ENCODE assay signal across 7 cellular contexts in genomic region chr15:99755692-99756409, GRCh38. TPM values are rescaled to one million over a fixed set of nuclear protein-coding genes. Genes with fewer than 3 reads are reported as not detected.
DNase-seq lines count a peak whose midpoint lies in the region; ATAC-seq, FAIRE-seq and TF ChIP-seq lines count a peak whose summit lies in the region.

No MANE protein-coding gene starts in this region.

- H3K4me3 Mint-ChIP-seq in activated T-cell treated with anti-CD3 and anti-CD28 coated beads, Interleukin-2, amount 50 U/mL, for 72 hours = no peak overlapping the region

- CTCF ChIA-PET in GM10248 (lab: Yijun Ruan, JAX) = interaction anchor here (0.6 to 7.2 kb wide), 35 partner anchors 9 to 679 kb away, joined by 3 to 83 read pairs (median 4); partner anchors contain the start of genes LRRC28, LYSMD4 and SYNM

- H3K4me1 ChIP-seq in pancreas = no peaks in the 10 kb centered on the region

- intact Hi-C loops in pancreas (cut with DNase I) = no loop called here

- peak; percentile 76 for FAIRE-seq in pancreas (lab: Jason Lieb, UNC)

- no peak overlapping the region for H3K27ac ChIP-seq in pancreas

- H3K27ac Mint-ChIP-seq in activated T-cell treated with anti-CD3 and anti-CD28 coated beads, Interleukin-2, amount 50 U/mL, for 72 hours = no peak overlapping the region

- 3 to 6% methylated on average over 7 of the region's 7 CpGs for WGBS in pancreas, 2 donors

- no peaks in the 10 kb centered on the region for H3K9me3 ChIP-seq in pancreas

- TF ChIP-seq CTCF in GM10248 (IDR thresholded peaks at IDR 0.05; ENCODE audit: control extremely low read depth, extremely low read depth, low read depth, missing control alignments) (peak; percentile 68), pancreas (IDR thresholded peaks at IDR 0.05) (peak; percentile 36 to 73 (median 70))

- POLR2A ChIA-PET in GM10248 (lab: Yijun Ruan, JAX) = no interaction called here

- H3K9me3 Mint-ChIP-seq in activated T-cell treated with anti-CD3 and anti-CD28 coated beads, Interleukin-2, amount 50 U/mL, for 72 hours = no peaks in the 10 kb centered on the region

- no peaks in the 10 kb centered on the region for H3K27me3 Mint-ChIP-seq in activated T-cell treated with anti-CD3 and anti-CD28 coated beads, Interleukin-2, amount 50 U/mL, for 72 hours (ENCODE audit: low read depth)

- no peaks in the 10 kb centered on the region for H3K4me1 Mint-ChIP-seq in activated T-cell treated with anti-CD3 and anti-CD28 coated beads, Interleukin-2, amount 50 U/mL, for 72 hours (ENCODE audit: low read depth)

- no peaks in the 10 kb centered on the region for H3K36me3 Mint-ChIP-seq in activated T-cell treated with anti-CD3 and anti-CD28 coated beads, Interleukin-2, amount 50 U/mL, for 72 hours (ENCODE audit: insufficient read depth in 2 of 2)

- H3K4me3 ChIP-seq in pancreas = no peak overlapping the region

- ATAC-seq in GM21529 (IDR thresholded peaks at IDR 0.05; ENCODE audit: unreplicated experiment) = peak; percentile 97
- peak; percentile 76 to 82 for ATAC-seq in activated T-cell treated with anti-CD3 and anti-CD28 coated beads, Interleukin-2, amount 50 U/mL, for 72 hours (replicated peaks in 1 of 2)
- peak; percentile 78 to 100 (median 97) for ATAC-seq in pancreas

- no peaks in the 10 kb centered on the region for H3K27me3 ChIP-seq in pancreas

- peak; percentile 77 for DNase-seq in GM10248 (ENCODE audit: extremely low spot score)
- peak; percentile 90 for DNase-seq in HT-29 (ENCODE audit: low spot score)
- peak; percentile 66 for DNase-seq in NOMO-1 treated with DMSO at 0.1 percent for 48 hours (lab: John Stamatoyannopoulos, UW; ENCODE audit: unreplicated experiment)
- DNase-seq in activated T-cell treated with anti-CD3 and anti-CD28 coated beads, Interleukin-2, amount 50 U/mL, for 72 hours = peak; percentile 35 to 38
- peak; percentile 82 for DNase-seq in globus pallidus (ENCODE audit: low spot score)
- peak in 5 of 6 donors; percentile 23 to 60 (median 44) for DNase-seq in pancreas

- H3K36me3 ChIP-seq in pancreas = no peaks in the 10 kb centered on the region

RNA-seq across cellular contexts. Expression of gene LYSMD4, which starts 22.6 kb away (rescaled TPM):
- total RNA-seq in HT-29 (2014; rRNA removed; shearing (Covaris generic)) = 19.2 and 21.0 TPM in 2 replicates
- 10 to 100 TPM in 1 of 2 donors, 1 to 10 TPM in 1; 9.7 to 11.7 TPM for total RNA-seq in activated T-cell treated with anti-CD3 and anti-CD28 coated beads, Interleukin-2, amount 50 U/mL, for 72 hours
- 1 to 10 TPM; 3.4 to 5.9 (median 4.6) TPM for total RNA-seq in pancreas
- polyA plus RNA-seq in pancreas = 10 to 100 TPM in 1 of 2 donors, 1 to 10 TPM in 1; 7.5 to 12.3 TPM

Comparison
In these comparisons a context has a peak if more than half of its experiments do, and no peak if none do; other contexts are left out.
1. DNase-seq: peak in every context shown above with its lines; median percentile 90 in HT-29; 82 in globus pallidus; 77 in GM10248; 66 in NOMO-1 treated with DMSO at 0.1 percent for 48 hours; 44 in pancreas; 36 in activated T-cell treated with anti-CD3 and anti-CD28 coated beads, Interleukin-2, amount 50 U/mL, for 72 hours.